ENCODE assay signal across 20 cellular contexts in the genomic region with DNA sequence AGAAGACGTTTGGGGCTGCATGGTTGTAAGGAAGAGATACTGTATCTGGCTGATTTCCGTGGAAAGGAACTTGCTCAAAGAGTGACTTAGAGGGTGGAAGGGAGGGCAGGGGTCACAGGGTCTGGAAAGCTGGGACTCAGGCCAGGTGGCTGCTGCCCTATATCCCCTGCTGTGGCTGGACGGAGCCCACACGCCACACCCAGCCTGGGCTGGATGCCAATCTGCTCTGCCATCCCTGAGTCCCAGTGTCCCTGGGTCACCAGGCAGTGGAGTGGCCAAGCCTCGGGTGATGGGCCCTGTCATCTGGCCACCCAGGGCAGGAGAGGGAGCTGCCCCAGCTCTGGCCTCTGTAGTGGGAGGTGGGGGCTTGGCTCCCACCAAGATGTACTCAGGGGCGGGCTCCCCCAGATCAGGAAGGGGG. TPM values are rescaled to one million over a fixed set of nuclear protein-coding genes. Genes with fewer than 3 reads are reported as not detected.
DNase-seq lines count a peak whose midpoint lies in the region; ATAC-seq and TF ChIP-seq lines count a peak whose summit lies in the region.
"Had no signal": no experiment of that assay in that cellular context is flagged by ENCODE, and none has a peak within 500 bp of the region (broad histone marks: within the 10 kb centered on the region; RNA-seq: fewer than 3 reads in every experiment).

No MANE protein-coding gene starts in this region.

- TF ChIP-seq EP300 in Ishikawa (IDR thresholded peaks at IDR 0.05; ENCODE audit: borderline replicate concordance) = no peak

- H3K27ac Mint-ChIP-seq in activated CD8-positive, alpha-beta memory T cell treated with anti-CD3 and anti-CD28 coated beads, Interleukin-2, amount 10 ng/mL, durations not matched to agents 7 days and 5 days = no peak overlapping the region
- peak overlapping the region; percentile 37 for H3K27ac Mint-ChIP-seq in stimulated activated naive B cell treated with anti-CD40 and anti-IgM and Interleukin-4, amounts not matched to agents 10 μg/mL and 1 μg/mL and 100 μg/mL, for 72 hours
- H3K27ac Mint-ChIP-seq in type B pancreatic cell = no peak overlapping the region
- H3K27ac Mint-ChIP-seq: activated CD8-positive, alpha-beta T cell treated with anti-CD3 and anti-CD28 coated beads, Interleukin-2, amount 10 ng/mL, durations not matched to agents 7 days and 5 days had no signal

- no peak for TF ChIP-seq RAD21 in Ishikawa (IDR thresholded peaks at IDR 0.05; ENCODE audit: low read depth)

- H3K27me3 Mint-ChIP-seq in activated CD8-positive, alpha-beta memory T cell treated with anti-CD3 and anti-CD28 coated beads, Interleukin-2, amount 10 ng/mL, durations not matched to agents 7 days and 5 days = no peaks in the 10 kb centered on the region
- no peaks in the 10 kb centered on the region for H3K27me3 Mint-ChIP-seq in stimulated activated naive B cell treated with anti-CD40 and anti-IgM and Interleukin-4, amounts not matched to agents 10 μg/mL and 1 μg/mL and 100 μg/mL, for 72 hours
- H3K27me3 Mint-ChIP-seq in type B pancreatic cell = no peaks in the 10 kb centered on the region

- intact Hi-C loops in left colon (cut with DNase I, micrococcal nuclease) = no loop called here

- H3K36me3 Mint-ChIP-seq in activated CD8-positive, alpha-beta memory T cell treated with anti-CD3 and anti-CD28 coated beads, Interleukin-2, amount 10 ng/mL, durations not matched to agents 7 days and 5 days = peaks cover 48% of the 10 kb centered on the region
- H3K36me3 Mint-ChIP-seq in stimulated activated naive B cell treated with anti-CD40 and anti-IgM and Interleukin-4, amounts not matched to agents 10 μg/mL and 1 μg/mL and 100 μg/mL, for 72 hours = peaks cover 67 to 87% of the 10 kb centered on the region in 2 donors
- H3K36me3 Mint-ChIP-seq in type B pancreatic cell = peaks cover 30% of the 10 kb centered on the region

- DNase-seq in activated CD8-positive, alpha-beta memory T cell treated with anti-CD3 and anti-CD28 coated beads, Interleukin-2, amount 10 ng/mL, durations not matched to agents 7 days and 5 days = peak; percentile 19
- peak in 1 of 2 donors; percentile 33 for DNase-seq in left colon
- DNase-seq in stimulated activated naive B cell treated with anti-CD40 and anti-IgM and Interleukin-4, amounts not matched to agents 10 μg/mL and 1 μg/mL and 100 μg/mL, for 72 hours = no peak
- DNase-seq in foreskin melanocyte = no peak
- no peak for DNase-seq in type B pancreatic cell (ENCODE audit: extremely low spot score, unreplicated experiment)
- no peak for DNase-seq in GDM1 (lab: John Stamatoyannopoulos, UW)
- DNase-seq: activated CD8-positive, alpha-beta T cell treated with anti-CD3 and anti-CD28 coated beads, Interleukin-2, amount 10 ng/mL, durations not matched to agents 7 days and 5 days; activated naive CD4-positive, alpha-beta T cell treated with Interleukin-2 at 50 U/mL for 16 hours; body of pancreas; effector memory CD4-positive, alpha-beta T cell; EL; HCEC 1CT; NCI-H1092; NCI-H2171; NK-92 treated with Interleukin-12 subunit alpha and Interleukin-12 subunit beta, amount 100 ng/mL, for 24 hours; stimulated activated naive CD4-positive, alpha-beta T cell; uterus had no signal

- CTCF ChIA-PET in activated CD8-positive, alpha-beta memory T cell treated with anti-CD3 and anti-CD28 coated beads, Interleukin-2, amount 10 ng/mL, durations not matched to agents 7 days and 5 days (lab: Charles Lee) = no interaction called here

- no peak for TF ChIP-seq CTCF in type B pancreatic cell (conservative IDR thresholded peaks at IDR 0.05)

- H3K4me3 Mint-ChIP-seq in activated CD8-positive, alpha-beta memory T cell treated with anti-CD3 and anti-CD28 coated beads, Interleukin-2, amount 10 ng/mL, durations not matched to agents 7 days and 5 days = no peak overlapping the region
- H3K4me3 Mint-ChIP-seq in stimulated activated naive B cell treated with anti-CD40 and anti-IgM and Interleukin-4, amounts not matched to agents 10 μg/mL and 1 μg/mL and 100 μg/mL, for 72 hours = no peak overlapping the region
- H3K4me3 Mint-ChIP-seq in type B pancreatic cell = no peak overlapping the region
- H3K4me3 Mint-ChIP-seq: activated CD8-positive, alpha-beta T cell treated with anti-CD3 and anti-CD28 coated beads, Interleukin-2, amount 10 ng/mL, durations not matched to agents 7 days and 5 days had no signal

- H3K9me3 Mint-ChIP-seq in activated CD8-positive, alpha-beta memory T cell treated with anti-CD3 and anti-CD28 coated beads, Interleukin-2, amount 10 ng/mL, durations not matched to agents 7 days and 5 days (ENCODE audit: low read depth) = no peaks in the 10 kb centered on the region
- H3K9me3 Mint-ChIP-seq in stimulated activated naive B cell treated with anti-CD40 and anti-IgM and Interleukin-4, amounts not matched to agents 10 μg/mL and 1 μg/mL and 100 μg/mL, for 72 hours = peaks cover 0 to 3% of the 10 kb centered on the region in 2 donors
- no peaks in the 10 kb centered on the region for H3K9me3 Mint-ChIP-seq in type B pancreatic cell

- ATAC-seq in activated CD8-positive, alpha-beta memory T cell treated with anti-CD3 and anti-CD28 coated beads, Interleukin-2, amount 10 ng/mL, durations not matched to agents 7 days and 5 days = no peak
- peak; percentile 73 for ATAC-seq in left colon
- ATAC-seq in stimulated activated naive B cell treated with anti-CD40 and anti-IgM and Interleukin-4, amounts not matched to agents 10 μg/mL and 1 μg/mL and 100 μg/mL, for 72 hours (replicated peaks) = no peak
- ATAC-seq: activated CD8-positive, alpha-beta T cell treated with anti-CD3 and anti-CD28 coated beads, Interleukin-2, amount 10 ng/mL, durations not matched to agents 7 days and 5 days; body of pancreas had no signal

- H3K4me1 Mint-ChIP-seq in activated CD8-positive, alpha-beta memory T cell treated with anti-CD3 and anti-CD28 coated beads, Interleukin-2, amount 10 ng/mL, durations not matched to agents 7 days and 5 days = no peaks in the 10 kb centered on the region
- peaks cover 3 to 7% of the 10 kb centered on the region in 2 donors for H3K4me1 Mint-ChIP-seq in stimulated activated naive B cell treated with anti-CD40 and anti-IgM and Interleukin-4, amounts not matched to agents 10 μg/mL and 1 μg/mL and 100 μg/mL, for 72 hours
- H3K4me1 Mint-ChIP-seq in type B pancreatic cell (ENCODE audit: unreplicated experiment) = peaks cover 12% of the 10 kb centered on the region

TF ChIP-seq in Ishikawa, 13 proteins besides CTCF, POLR2A, EP300 and RAD21 (continues in another document):
- TF ChIP-seq, protein P1, sequence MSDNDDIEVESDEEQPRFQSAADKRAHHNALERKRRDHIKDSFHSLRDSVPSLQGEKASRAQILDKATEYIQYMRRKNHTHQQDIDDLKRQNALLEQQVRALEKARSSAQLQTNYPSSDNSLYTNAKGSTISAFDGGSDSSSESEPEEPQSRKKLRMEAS (IDR thresholded peaks at IDR 0.05) = no peak
- TF ChIP-seq CEBPB (IDR thresholded peaks at IDR 0.05) (no peak), ZBTB7A (IDR thresholded peaks at IDR 0.05; ENCODE audit: low read depth) (0 out of 2 replicates have a peak, but pooled peaks have one; percentile 50), EGR1 (IDR thresholded peaks at IDR 0.05) (no peak), YY1 (IDR thresholded peaks at IDR 0.05; ENCODE audit: low read depth) (no peak)
- TF ChIP-seq, protein P2, sequence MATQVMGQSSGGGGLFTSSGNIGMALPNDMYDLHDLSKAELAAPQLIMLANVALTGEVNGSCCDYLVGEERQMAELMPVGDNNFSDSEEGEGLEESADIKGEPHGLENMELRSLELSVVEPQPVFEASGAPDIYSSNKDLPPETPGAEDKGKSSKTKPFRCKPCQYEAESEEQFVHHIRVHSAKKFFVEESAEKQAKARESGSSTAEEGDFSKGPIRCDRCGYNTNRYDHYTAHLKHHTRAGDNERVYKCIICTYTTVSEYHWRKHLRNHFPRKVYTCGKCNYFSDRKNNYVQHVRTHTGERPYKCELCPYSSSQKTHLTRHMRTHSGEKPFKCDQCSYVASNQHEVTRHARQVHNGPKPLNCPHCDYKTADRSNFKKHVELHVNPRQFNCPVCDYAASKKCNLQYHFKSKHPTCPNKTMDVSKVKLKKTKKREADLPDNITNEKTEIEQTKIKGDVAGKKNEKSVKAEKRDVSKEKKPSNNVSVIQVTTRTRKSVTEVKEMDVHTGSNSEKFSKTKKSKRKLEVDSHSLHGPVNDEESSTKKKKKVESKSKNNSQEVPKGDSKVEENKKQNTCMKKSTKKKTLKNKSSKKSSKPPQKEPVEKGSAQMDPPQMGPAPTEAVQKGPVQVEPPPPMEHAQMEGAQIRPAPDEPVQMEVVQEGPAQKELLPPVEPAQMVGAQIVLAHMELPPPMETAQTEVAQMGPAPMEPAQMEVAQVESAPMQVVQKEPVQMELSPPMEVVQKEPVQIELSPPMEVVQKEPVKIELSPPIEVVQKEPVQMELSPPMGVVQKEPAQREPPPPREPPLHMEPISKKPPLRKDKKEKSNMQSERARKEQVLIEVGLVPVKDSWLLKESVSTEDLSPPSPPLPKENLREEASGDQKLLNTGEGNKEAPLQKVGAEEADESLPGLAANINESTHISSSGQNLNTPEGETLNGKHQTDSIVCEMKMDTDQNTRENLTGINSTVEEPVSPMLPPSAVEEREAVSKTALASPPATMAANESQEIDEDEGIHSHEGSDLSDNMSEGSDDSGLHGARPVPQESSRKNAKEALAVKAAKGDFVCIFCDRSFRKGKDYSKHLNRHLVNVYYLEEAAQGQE (IDR thresholded peaks at IDR 0.05; ENCODE audit: low read depth) = no peak

RNA-seq across cellular contexts. Expression of gene KRTAP5-7, which starts 26.5 kb away (rescaled TPM):
- not detected for total RNA-seq in activated CD8-positive, alpha-beta memory T cell treated with anti-CD3 and anti-CD28 coated beads, Interleukin-2, amount 10 ng/mL, durations not matched to agents 7 days and 5 days
- under 1 TPM; 0.61 to 0.73 TPM for total RNA-seq in left colon
- not detected in 2 replicates for total RNA-seq in type B pancreatic cell (ENCODE audit: low replicate concordance)
- total RNA-seq: activated CD8-positive, alpha-beta T cell treated with anti-CD3 and anti-CD28 coated beads, Interleukin-2, amount 10 ng/mL, durations not matched to agents 7 days and 5 days; body of pancreas; fibroblast of villous mesenchyme; skeletal muscle tissue had no signal

RNA-seq across cellular contexts. Expression of gene KRTAP5-8, which starts 37.2 kb away (rescaled TPM):
- not detected for total RNA-seq in activated CD8-positive, alpha-beta memory T cell treated with anti-CD3 and anti-CD28 coated beads, Interleukin-2, amount 10 ng/mL, durations not matched to agents 7 days and 5 days
- total RNA-seq in left colon = under 1 TPM; 0.22 to 0.58 TPM
- not detected in 2 replicates for total RNA-seq in type B pancreatic cell (ENCODE audit: low replicate concordance)
- total RNA-seq: body of pancreas, fibroblast of villous mesenchyme, skeletal muscle tissue had no signal

RNA-seq across cellular contexts. Expression of gene NADSYN1, which starts 47.6 kb away (rescaled TPM):
- total RNA-seq in activated CD8-positive, alpha-beta memory T cell treated with anti-CD3 and anti-CD28 coated beads, Interleukin-2, amount 10 ng/mL, durations not matched to agents 7 days and 5 days = 100 to 1,000 TPM in 1 of 2 experiments, 10 to 100 TPM in 1; 97.7 to 134 TPM
- total RNA-seq in left colon (100 to 1,000 TPM; 140 to 165 TPM), type B pancreatic cell (ENCODE audit: low replicate concordance) (66.6 and 96.7 TPM in 2 replicates)

RNA-seq across cellular contexts. Expression of gene KRTAP5-9, which starts 47.6 kb away (rescaled TPM):
- total RNA-seq in activated CD8-positive, alpha-beta memory T cell treated with anti-CD3 and anti-CD28 coated beads, Interleukin-2, amount 10 ng/mL, durations not matched to agents 7 days and 5 days = not detected
- total RNA-seq in left colon (1 to 10 TPM in 1 of 2 donors, under 1 TPM in 1; 0.61 to 1.2 TPM), type B pancreatic cell (ENCODE audit: low replicate concordance) (0.43 TPM in 1 of 2 replicates, not detected in the other)
- total RNA-seq: activated CD8-positive, alpha-beta T cell treated with anti-CD3 and anti-CD28 coated beads, Interleukin-2, amount 10 ng/mL, durations not matched to agents 7 days and 5 days; fibroblast of villous mesenchyme; skeletal muscle tissue; uterus had no signal

RNA-seq across cellular contexts. Expression of gene DHCR7, which starts 52.4 kb away (rescaled TPM):
- 10 to 100 TPM; 54.7 to 90.5 TPM for total RNA-seq in activated CD8-positive, alpha-beta memory T cell treated with anti-CD3 and anti-CD28 coated beads, Interleukin-2, amount 10 ng/mL, durations not matched to agents 7 days and 5 days
- total RNA-seq in left colon (100 to 1,000 TPM in 1 of 2 donors, 10 to 100 TPM in 1; 56.5 to 126 TPM), type B pancreatic cell (ENCODE audit: low replicate concordance) (97.0 and 99.1 TPM in 2 replicates)
